9 cellular contexts compared by ENCODE assay signal in genomic region chr2:60281730-60282129, GRCh38.
"Had no signal": no experiment of that assay in that cellular context is flagged by ENCODE, and none has a peak within 500 bp of the region (broad histone marks: within the 10 kb centered on the region; RNA-seq: fewer than 3 reads in every experiment).

No MANE protein-coding gene starts in this region.

- H3K9me3 Mint-ChIP-seq: GM23338, H9 had no signal

- H3K4me3 ChIP-seq: GM23248, GM23338, HAP-1 had no signal

- H3K27ac ChIP-seq: GM23248 had no signal

- ATAC-seq: GM23338, HCT116 had no signal

- H3K9ac ChIP-seq: GM23248 had no signal

- H3K4me2 ChIP-seq: GM23338 had no signal

- DNase-seq: GM23248, GOT3, H7, H9, HCEC 1CT, HFFc6 had no signal

- H3K4me3 Mint-ChIP-seq: GM23338, H9, HFFc6 had no signal

- H3K36me3 ChIP-seq: HAP-1 had no signal

- H3K4me1 ChIP-seq: HAP-1 had no signal

- H2AFZ ChIP-seq: GM23248 had no signal

- H3K9me3 ChIP-seq: HAP-1 had no signal

- H3K27ac Mint-ChIP-seq: GM23338, H9, HFFc6 had no signal
